In the genomic region with DNA sequence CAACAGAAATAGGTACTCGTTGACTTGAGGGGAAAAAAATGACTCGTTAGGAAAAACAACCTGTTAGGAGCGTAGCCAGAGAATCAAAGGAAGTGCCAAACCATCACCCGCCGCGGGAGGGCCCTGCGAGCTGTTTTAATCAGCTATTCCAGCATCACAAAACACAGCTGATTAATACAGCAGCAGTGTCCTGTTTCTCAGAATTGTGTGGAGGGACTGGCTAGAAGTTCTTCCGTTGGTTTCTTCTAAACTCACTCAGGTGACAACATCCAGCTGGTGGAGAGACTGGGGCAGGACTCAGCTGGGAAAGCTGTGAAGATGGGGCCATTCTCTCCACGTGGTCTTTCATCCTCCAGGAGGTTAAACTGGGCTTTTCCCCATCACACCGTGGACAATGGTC, we compare ENCODE assay signal across 13 cellular contexts. TPM values are rescaled to one million over a fixed set of nuclear protein-coding genes. Genes with fewer than 3 reads are reported as not detected.
DNase-seq lines count a peak whose midpoint lies in the region; ATAC-seq and TF ChIP-seq lines count a peak whose summit lies in the region.
"Had no signal": no experiment of that assay in that cellular context is flagged by ENCODE, and none has a peak within 500 bp of the region (broad histone marks: within the 10 kb centered on the region; RNA-seq: fewer than 3 reads in every experiment).

No MANE protein-coding gene starts in this region.

- no peak overlapping the region for H3K4me3 Mint-ChIP-seq in CD4-positive, alpha-beta T cell
- H3K4me3 Mint-ChIP-seq: activated T-cell treated with anti-CD3 and anti-CD28 coated beads, Interleukin-2, amount 50 U/mL, for 72 hours; stimulated activated naive B cell treated with anti-CD40 and anti-IgM and Interleukin-4, amounts not matched to agents 10 μg/mL and 1 μg/mL and 100 μg/mL, for 72 hours had no signal

- peak; percentile 39 for ATAC-seq in CD4-positive, alpha-beta T cell (ENCODE audit: poor library complexity)
- no peak for ATAC-seq in mucosa of descending colon
- ATAC-seq: stimulated activated naive B cell treated with anti-CD40 and anti-IgM and Interleukin-4, amounts not matched to agents 10 μg/mL and 1 μg/mL and 100 μg/mL, for 72 hours had no signal

- no peak for DNase-seq in CD4-positive, alpha-beta T cell
- peak; percentile 40 for DNase-seq in GM03348 (ENCODE audit: low spot score)
- DNase-seq in RPMI8226 = peak; percentile 30
- DNase-seq in glomerular visceral epithelial cell (ENCODE audit: extremely low spot score) = peak; percentile 17
- DNase-seq in tibial nerve (ENCODE audit: low spot score in 2 of 2) = no peak
- no peak for DNase-seq in AG08396 (ENCODE audit: low spot score)
- DNase-seq in mucosa of descending colon = no peak
- DNase-seq: activated T-cell treated with anti-CD3 and anti-CD28 coated beads, Interleukin-2, amount 50 U/mL, for 72 hours; NCI-H345; SHP77 treated with DMSO at 0.1 percent for 48 hours; stimulated activated naive B cell treated with anti-CD40 and anti-IgM and Interleukin-4, amounts not matched to agents 10 μg/mL and 1 μg/mL and 100 μg/mL, for 72 hours had no signal

- H3K9me3 ChIP-seq in CD4-positive, alpha-beta T cell (ENCODE audit: control insufficient read depth, low read length) = no peaks in the 10 kb centered on the region
- H3K9me3 ChIP-seq in tibial nerve (no peaks in the 10 kb centered on the region), mucosa of descending colon (no peaks in the 10 kb centered on the region)

- H3K27ac Mint-ChIP-seq in CD4-positive, alpha-beta T cell = no peak overlapping the region
- H3K27ac Mint-ChIP-seq: activated T-cell treated with anti-CD3 and anti-CD28 coated beads, Interleukin-2, amount 50 U/mL, for 72 hours; stimulated activated naive B cell treated with anti-CD40 and anti-IgM and Interleukin-4, amounts not matched to agents 10 μg/mL and 1 μg/mL and 100 μg/mL, for 72 hours had no signal

- H3K4me1 Mint-ChIP-seq in CD4-positive, alpha-beta T cell (ENCODE audit: low read depth) = no peaks in the 10 kb centered on the region
- H3K4me1 Mint-ChIP-seq: stimulated activated naive B cell treated with anti-CD40 and anti-IgM and Interleukin-4, amounts not matched to agents 10 μg/mL and 1 μg/mL and 100 μg/mL, for 72 hours had no signal

- intact Hi-C loops in CD4-positive, alpha-beta T cell (cut with DNase I, micrococcal nuclease) = loop anchor here in 1 of 2 experiments (1.0 kb wide), 1 partner anchor 36 kb away; no protein-coding TSS in a partner anchor
- intact Hi-C loops in mucosa of descending colon (cut with DNase I, micrococcal nuclease) = no loop called here

- H3K27me3 ChIP-seq in CD4-positive, alpha-beta T cell (ENCODE audit: control insufficient read depth, insufficient read depth, low read length) = no peaks in the 10 kb centered on the region
- H3K27me3 ChIP-seq in tibial nerve = no peaks in the 10 kb centered on the region

- H3K27me3 Mint-ChIP-seq in CD4-positive, alpha-beta T cell = no peaks in the 10 kb centered on the region
- H3K27me3 Mint-ChIP-seq: stimulated activated naive B cell treated with anti-CD40 and anti-IgM and Interleukin-4, amounts not matched to agents 10 μg/mL and 1 μg/mL and 100 μg/mL, for 72 hours had no signal

- TF ChIP-seq CTCF in CD4-positive, alpha-beta T cell (IDR thresholded peaks at IDR 0.05) = peak; percentile 23
- TF ChIP-seq CTCF in tibial nerve (IDR thresholded peaks at IDR 0.05) (no peak), mucosa of descending colon (IDR thresholded peaks at IDR 0.05) (no peak)

- H3K36me3 ChIP-seq in tibial nerve = no peaks in the 10 kb centered on the region
- no peaks in the 10 kb centered on the region for H3K36me3 ChIP-seq in mucosa of descending colon (ENCODE audit: low read depth)

- no peaks in the 10 kb centered on the region for H3K36me3 Mint-ChIP-seq in CD4-positive, alpha-beta T cell (ENCODE audit: low read depth)
- H3K36me3 Mint-ChIP-seq: stimulated activated naive B cell treated with anti-CD40 and anti-IgM and Interleukin-4, amounts not matched to agents 10 μg/mL and 1 μg/mL and 100 μg/mL, for 72 hours had no signal

- no peaks in the 10 kb centered on the region for H3K9me3 Mint-ChIP-seq in CD4-positive, alpha-beta T cell
- H3K9me3 Mint-ChIP-seq: activated T-cell treated with anti-CD3 and anti-CD28 coated beads, Interleukin-2, amount 50 U/mL, for 72 hours; stimulated activated naive B cell treated with anti-CD40 and anti-IgM and Interleukin-4, amounts not matched to agents 10 μg/mL and 1 μg/mL and 100 μg/mL, for 72 hours had no signal

- CTCF ChIA-PET in CD4-positive, alpha-beta T cell (lab: Charles Lee) = interaction anchor here (2.0 kb wide), 1 partner anchor 11 kb away, joined by 5 read pairs; no protein-coding TSS in a partner anchor

- H3K4me3 ChIP-seq in tibial nerve (no peak overlapping the region), mucosa of descending colon (no peak overlapping the region)

- H3K27ac ChIP-seq in CD4-positive, alpha-beta T cell (ENCODE audit: low read depth, low read length) = no peak overlapping the region
- H3K27ac ChIP-seq in tibial nerve = no peak overlapping the region
- H3K27ac ChIP-seq: KMS-11 had no signal

- TF ChIP-seq EP300 in tibial nerve (IDR thresholded peaks at IDR 0.05) = no peak

- TF ChIP-seq POLR2A in tibial nerve (IDR thresholded peaks at IDR 0.05) = no peak

- WGBS in tibial nerve, 2 donors = 46 to 53% methylated on average over 10 of the region's 10 CpGs

- H3K4me1 ChIP-seq in tibial nerve (no peaks in the 10 kb centered on the region), mucosa of descending colon (ENCODE audit: low read depth) (no peaks in the 10 kb centered on the region)

- POLR2A ChIA-PET in CD4-positive, alpha-beta T cell (lab: Charles Lee) = interaction anchor here (0.9 to 1.5 kb wide), 2 partner anchors 21 to 38 kb away, joined by 3 read pairs; no protein-coding TSS in a partner anchor

RNA-seq across cellular contexts. Expression of a gene that starts 28.0 kb away (rescaled TPM):
- total RNA-seq in CD4-positive, alpha-beta T cell = 100 to 1,000 TPM; 788 to 811 TPM
- total RNA-seq in tibial nerve (100 to 1,000 TPM; 425 to 660 (median 550) TPM), mucosa of descending colon (100 to 1,000 TPM; 496 to 909 (median 797) TPM)

RNA-seq across cellular contexts. Expression of a gene that starts 52.3 kb away (rescaled TPM):
- not detected for total RNA-seq in CD4-positive, alpha-beta T cell
- total RNA-seq in tibial nerve = not detected
- not detected for total RNA-seq in mucosa of descending colon
- total RNA-seq: activated T-cell treated with anti-CD3 and anti-CD28 coated beads, Interleukin-2, amount 50 U/mL, for 72 hours; liver had no signal

Comparison
In these comparisons a context has a peak if more than half of its experiments do, and no peak if none do; other contexts are left out.
1. DNase-seq: peak in GM03348 (single experiment), RPMI8226 (single experiment) and glomerular visceral epithelial cell (single experiment); none in CD4-positive, alpha-beta T cell (0 of 10), tibial nerve (0 of 2), AG08396 (single experiment) and mucosa of descending colon (0 of 3).